ENCODE assay signal across 7 cellular contexts in genomic region chr10:8331896-8332729, GRCh38.
DNase-seq lines count a peak whose midpoint lies in the region; ATAC-seq and TF ChIP-seq lines count a peak whose summit lies in the region.

No MANE protein-coding gene starts in this region.

- intact Hi-C loops in posterior vena cava (cut with DNase I) = no loop called here

- H3K9me3 Mint-ChIP-seq in glutamatergic neuron (ENCODE audit: unreplicated experiment) (no peaks in the 10 kb centered on the region), type B pancreatic cell (peaks cover 3% of the 10 kb centered on the region)

- peaks cover 4% of the 10 kb centered on the region for H3K4me1 Mint-ChIP-seq in glutamatergic neuron (ENCODE audit: low read depth, unreplicated experiment)
- peaks cover 4% of the 10 kb centered on the region for H3K4me1 Mint-ChIP-seq in type B pancreatic cell (ENCODE audit: unreplicated experiment)

- TF ChIP-seq CTCF in glutamatergic neuron (IDR thresholded peaks at IDR 0.05; ENCODE audit: partially characterized antibody, unreplicated experiment) (no peak), type B pancreatic cell (conservative IDR thresholded peaks at IDR 0.05) (no peak)

- peak overlapping the region; percentile 91 for H3K4me3 Mint-ChIP-seq in glutamatergic neuron (ENCODE audit: unreplicated experiment)
- H3K4me3 Mint-ChIP-seq in type B pancreatic cell = peak overlapping the region; percentile 76

- peak; percentile 95 for DNase-seq in RPMI7951 (ENCODE audit: low read depth)
- peak; percentile 94 for DNase-seq in activated effector memory CD4-positive, alpha-beta T cell treated with anti-CD3 and anti-CD28 coated beads, Interleukin-2, amount 50 U/mL, for 16 hours
- peak; percentile 57 for DNase-seq in glutamatergic neuron
- DNase-seq in posterior vena cava (ENCODE audit: low spot score) = peak; percentile 84
- DNase-seq in type B pancreatic cell (ENCODE audit: extremely low spot score, unreplicated experiment) = no peak

- H3K27me3 Mint-ChIP-seq in glutamatergic neuron (ENCODE audit: unreplicated experiment) = peaks cover 3% of the 10 kb centered on the region
- H3K27me3 Mint-ChIP-seq in type B pancreatic cell = peaks cover 55% of the 10 kb centered on the region

- no peaks in the 10 kb centered on the region for H3K36me3 Mint-ChIP-seq in glutamatergic neuron (ENCODE audit: unreplicated experiment)
- no peaks in the 10 kb centered on the region for H3K36me3 Mint-ChIP-seq in type B pancreatic cell

- H3K27ac Mint-ChIP-seq in glutamatergic neuron (ENCODE audit: unreplicated experiment) = no peak overlapping the region
- no peak overlapping the region for H3K27ac Mint-ChIP-seq in type B pancreatic cell

- ATAC-seq in GM18517 (IDR thresholded peaks at IDR 0.05; ENCODE audit: unreplicated experiment) (peak; percentile 74), HG02870 (IDR thresholded peaks at IDR 0.05; ENCODE audit: unreplicated experiment) (peak; percentile 90)
